9 cellular contexts compared by ENCODE assay signal in the genomic region with DNA sequence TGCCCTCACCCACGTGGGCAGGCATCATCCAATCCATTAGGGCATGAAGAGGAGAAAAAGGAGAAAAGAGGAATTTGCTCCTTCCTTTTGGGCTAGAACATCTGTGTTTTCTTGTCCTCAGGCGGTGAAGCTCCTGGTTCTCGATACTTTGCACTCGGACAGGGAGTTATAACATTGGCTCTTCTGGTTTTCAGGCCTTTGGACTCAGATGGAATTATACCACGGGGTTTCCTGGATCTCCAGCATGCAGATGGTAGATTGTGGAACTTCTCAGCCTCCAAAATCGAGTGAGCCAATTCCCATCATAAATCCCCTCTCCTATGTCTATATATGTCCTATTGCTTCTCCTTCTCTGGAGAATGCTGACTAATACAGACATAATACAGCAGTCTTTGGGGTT. TPM values are rescaled to one million over a fixed set of nuclear protein-coding genes. Genes with fewer than 3 reads are reported as not detected.
"Had no signal": no experiment of that assay in that cellular context is flagged by ENCODE, and none has a peak within 500 bp of the region (broad histone marks: within the 10 kb centered on the region; RNA-seq: fewer than 3 reads in every experiment).

No MANE protein-coding gene starts in this region.

RNA-seq across cellular contexts. Expression of a gene that starts 9.9 kb away (rescaled TPM):
- total RNA-seq: LHCN-M2, MCF 10A, NCI-H460, OCI-LY7, PC-9, Right ventricle myocardium inferior, RPMI7951, SJCRH30, SK-MEL-5 had no signal
